27 cellular contexts compared by ENCODE assay signal in genomic region chr12:23930599-23930998, GRCh38.
"Had no signal": no experiment of that assay in that cellular context is flagged by ENCODE, and none has a peak within 500 bp of the region (broad histone marks: within the 10 kb centered on the region; RNA-seq: fewer than 3 reads in every experiment).

No MANE protein-coding gene starts in this region.

- H3K36me3 ChIP-seq: colonic mucosa, esophagus muscularis mucosa, esophagus squamous epithelium, gastrocnemius medialis, gastroesophageal sphincter, heart left ventricle, heart right ventricle had no signal

- H3K9me3 ChIP-seq: colonic mucosa, esophagus muscularis mucosa, esophagus squamous epithelium, gastrocnemius medialis, gastroesophageal sphincter had no signal

- H3K4me1 ChIP-seq: colonic mucosa, esophagus muscularis mucosa, esophagus squamous epithelium, foreskin keratinocyte, gastrocnemius medialis, gastroesophageal sphincter, heart left ventricle, heart right ventricle had no signal

- H3K4me2 ChIP-seq: hepatocyte had no signal

- ATAC-seq: effector memory CD8-positive, alpha-beta T cell; esophagus mucosa; foreskin keratinocyte; gastrocnemius medialis; gastroesophageal sphincter; heart left ventricle; heart right ventricle had no signal

- H3K27ac ChIP-seq: colonic mucosa, coronary artery, epithelial cell of prostate, esophagus muscularis mucosa, esophagus squamous epithelium, foreskin keratinocyte, gastrocnemius medialis, gastroesophageal sphincter, heart left ventricle, heart right ventricle, hepatocyte had no signal

- H3K79me2 ChIP-seq: hepatocyte had no signal

- H3K4me3 ChIP-seq: colonic mucosa, coronary artery, dorsolateral prefrontal cortex, esophagus muscularis mucosa, esophagus squamous epithelium, gastrocnemius medialis, gastroesophageal sphincter, heart left ventricle, heart right ventricle, hepatocyte had no signal

- FAIRE-seq: endometrium, endothelial cell of umbilical vein, frontal cortex had no signal

- H3K27me3 ChIP-seq: colonic mucosa, dorsolateral prefrontal cortex, esophagus muscularis mucosa, esophagus squamous epithelium, foreskin keratinocyte, gastrocnemius medialis, gastroesophageal sphincter, heart left ventricle, heart right ventricle, hepatocyte had no signal

- DNase-seq: colonic mucosa; cortex of kidney; dermis blood vessel endothelial cell; dorsolateral prefrontal cortex; effector CD4-positive, alpha-beta T cell; effector CD8-positive, alpha-beta T cell; effector memory CD4-positive, alpha-beta T cell; effector memory CD8-positive, alpha-beta T cell; endodermal cell; erythroblast; esophagus squamous epithelium; foreskin fibroblast; foreskin keratinocyte; gastrocnemius medialis; glutamatergic neuron; head of caudate nucleus; heart left ventricle; heart right ventricle had no signal

- H2AFZ ChIP-seq: hepatocyte had no signal
